Comparison of ENCODE assay signal across 17 cellular contexts in the genomic region with DNA sequence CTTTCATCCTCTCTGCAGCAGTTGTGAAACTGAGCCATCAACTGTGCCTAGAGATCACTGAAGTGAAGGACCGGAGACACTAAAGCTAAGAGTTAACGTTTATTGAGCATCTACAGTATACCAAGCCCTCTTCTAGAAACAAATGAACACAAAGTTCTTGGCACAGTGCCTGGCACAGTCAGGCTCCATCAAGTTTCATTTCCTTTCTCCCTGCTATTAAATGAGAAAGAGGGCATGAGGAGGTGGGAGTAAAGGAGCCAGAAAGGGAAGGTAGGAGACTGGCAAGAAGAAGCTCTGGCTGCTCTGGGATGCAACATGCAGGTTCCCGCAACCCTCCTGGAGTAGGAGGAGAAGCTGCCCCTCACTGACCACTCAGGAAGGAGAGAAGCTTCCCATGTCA. TPM values are rescaled to one million over a fixed set of nuclear protein-coding genes. Genes with fewer than 3 reads are reported as not detected.
"Had no signal": no experiment of that assay in that cellular context is flagged by ENCODE, and none has a peak within 500 bp of the region (broad histone marks: within the 10 kb centered on the region; RNA-seq: fewer than 3 reads in every experiment).

No MANE protein-coding gene starts in this region.

- H3K27me3 ChIP-seq: body of pancreas, heart right ventricle, uterus had no signal

- ATAC-seq: activated CD4-positive, CD25-positive, alpha-beta regulatory T cell treated with anti-CD3 and anti-CD28 coated beads, Interleukin-2, amount 50 U/mL, for 24 hours; body of pancreas; gastroesophageal sphincter; left colon; naive thymus-derived CD8-positive, alpha-beta T cell had no signal

- H3K27ac ChIP-seq: body of pancreas, heart right ventricle, parathyroid adenoma, stomach, thoracic aorta, uterus had no signal

- DNase-seq: activated CD4-positive, alpha-beta T cell treated with anti-CD3 and anti-CD28 coated beads, Interleukin-2, amount 50 U/mL, for 1 hour; activated CD8-positive, alpha-beta memory T cell treated with anti-CD3 and anti-CD28 coated beads for 24 hours; activated naive CD8-positive, alpha-beta T cell treated with anti-CD3 and anti-CD28 coated beads for 36 hours; effector memory CD4-positive, alpha-beta T cell; heart right ventricle; left colon; naive thymus-derived CD8-positive, alpha-beta T cell; retina; stimulated activated CD4-positive, alpha-beta T cell treated with anti-CD3 and anti-CD28 coated beads, Interleukin-12 subunit alpha, Interleukin-12 subunit beta, amount 100 ng/mL, for 4 hours; stimulated activated CD4-positive, alpha-beta T cell treated with anti-CD3 and anti-CD28 coated beads, Interleukin-2, amount 100 ng/mL, for 24 hours; stomach; uterus had no signal

- H3K9me3 ChIP-seq: body of pancreas, gastroesophageal sphincter, heart right ventricle, stomach, thoracic aorta, uterus had no signal

- H3K4me1 ChIP-seq: body of pancreas, parathyroid adenoma, uterus had no signal

- H3K36me3 ChIP-seq: gastroesophageal sphincter, heart right ventricle, stomach, thoracic aorta, uterus had no signal

- H3K4me3 ChIP-seq: body of pancreas, gastroesophageal sphincter, heart right ventricle, stomach, thoracic aorta, uterus had no signal

RNA-seq across cellular contexts. Expression of a gene that starts 30.6 kb away (rescaled TPM):
- total RNA-seq: activated naive CD8-positive, alpha-beta T cell treated with anti-CD3 and anti-CD28 coated beads for 36 hours; naive thymus-derived CD8-positive, alpha-beta T cell; uterus had no signal

RNA-seq across cellular contexts. Expression of a gene that starts 33.6 kb away (rescaled TPM):
- total RNA-seq: activated naive CD8-positive, alpha-beta T cell treated with anti-CD3 and anti-CD28 coated beads for 36 hours; naive thymus-derived CD8-positive, alpha-beta T cell had no signal
